13 cellular contexts compared by ENCODE assay signal in the genomic region with DNA sequence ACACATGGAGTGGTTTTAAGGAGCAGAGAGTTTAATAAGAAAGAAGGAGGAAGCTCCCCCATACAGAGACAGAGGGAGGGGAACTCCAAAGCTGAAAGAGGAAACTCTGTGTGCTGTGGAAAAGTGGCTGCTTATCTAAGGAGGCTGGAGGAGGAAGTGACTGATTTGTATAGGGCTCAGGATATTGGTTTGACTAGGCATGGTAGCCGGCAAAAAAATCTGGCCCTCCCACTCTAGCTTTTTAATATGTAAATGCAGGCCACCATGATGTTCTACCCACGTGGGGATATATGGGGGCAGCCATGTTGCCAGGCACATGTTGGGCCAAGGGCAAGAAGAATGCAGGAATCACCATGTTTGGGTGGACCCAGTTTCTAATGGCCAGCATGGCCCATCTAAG.
DNase-seq lines count a peak whose midpoint lies in the region; ATAC-seq and TF ChIP-seq lines count a peak whose summit lies in the region.
"Had no signal": no experiment of that assay in that cellular context is flagged by ENCODE, and none has a peak within 500 bp of the region (broad histone marks: within the 10 kb centered on the region; RNA-seq: fewer than 3 reads in every experiment).

No MANE protein-coding gene starts in this region.

- no peaks in the 10 kb centered on the region for H3K4me1 Mint-ChIP-seq in CD4-positive, alpha-beta memory T cell
- H3K4me1 Mint-ChIP-seq in Calu3 (ENCODE audit: low read depth, unreplicated experiment) = no peaks in the 10 kb centered on the region

- no peaks in the 10 kb centered on the region for H3K36me3 Mint-ChIP-seq in CD4-positive, alpha-beta memory T cell
- no peaks in the 10 kb centered on the region for H3K36me3 Mint-ChIP-seq in Calu3 (ENCODE audit: insufficient read depth, unreplicated experiment)

- H3K27ac ChIP-seq in CD4-positive, alpha-beta memory T cell (ENCODE audit: low read depth, low read length) = no peak overlapping the region
- H3K27ac ChIP-seq: transverse colon had no signal

- peaks cover 0 to 3% (median 0%) of the 10 kb centered on the region in 8 donors for H3K9me3 Mint-ChIP-seq in CD4-positive, alpha-beta memory T cell
- H3K9me3 Mint-ChIP-seq in Calu3 (ENCODE audit: low read depth, unreplicated experiment) = no peaks in the 10 kb centered on the region

- CTCF ChIA-PET in CD4-positive, alpha-beta memory T cell (lab: Charles Lee; ENCODE audit: partially characterized antibody) = no interaction called here
- CTCF ChIA-PET in Calu3 (lab: Charles Lee) = no interaction called here

- TF ChIP-seq CTCF in Calu3 (IDR thresholded peaks at IDR 0.05; ENCODE audit: unreplicated experiment) = no peak

- ATAC-seq in GM19463 (IDR thresholded peaks at IDR 0.05; ENCODE audit: unreplicated experiment) (peak; percentile 37), HG03342 (IDR thresholded peaks at IDR 0.05; ENCODE audit: unreplicated experiment) (peak; percentile 65), HG03460 (IDR thresholded peaks at IDR 0.05; ENCODE audit: unreplicated experiment) (no peak)

- DNase-seq in CD1c-positive myeloid dendritic cell (ENCODE audit: extremely low spot score) (peak; percentile 90), UCSD-AML1 (lab: John Stamatoyannopoulos, UW; ENCODE audit: unreplicated experiment) (peak; percentile 47), Calu3 (no peak), T1000 (lab: John Stamatoyannopoulos, UW) (no peak)
- no peak for DNase-seq in CD4-positive, alpha-beta memory T cell
- DNase-seq: activated CD4-positive, alpha-beta T cell treated with anti-CD3 and anti-CD28 coated beads for 4 hours; dermis blood vessel endothelial cell; glutamatergic neuron; transverse colon had no signal

- no peak overlapping the region for H3K4me3 ChIP-seq in CD4-positive, alpha-beta memory T cell (ENCODE audit: low read length in 2 of 2)
- H3K4me3 ChIP-seq: transverse colon had no signal

- no peaks in the 10 kb centered on the region for H3K9me3 ChIP-seq in CD4-positive, alpha-beta memory T cell (ENCODE audit: control insufficient read depth in 1 of 2, low read length in 2 of 2)
- H3K9me3 ChIP-seq: transverse colon had no signal

- H3K27me3 Mint-ChIP-seq in CD4-positive, alpha-beta memory T cell = peaks cover 0 to 2% of the 10 kb centered on the region in 2 donors
- H3K27me3 Mint-ChIP-seq in Calu3 (ENCODE audit: unreplicated experiment) = no peaks in the 10 kb centered on the region
- H3K27me3 Mint-ChIP-seq: progenitor cell of endocrine pancreas had no signal

- intact Hi-C loops in CD4-positive, alpha-beta memory T cell (cut with micrococcal nuclease) = no loop called here
- intact Hi-C loops in Calu3 (cut with micrococcal nuclease; ENCODE audit: unreplicated experiment) = no loop called here

- no peak overlapping the region for H3K4me3 Mint-ChIP-seq in CD4-positive, alpha-beta memory T cell
- no peak overlapping the region for H3K4me3 Mint-ChIP-seq in Calu3 (ENCODE audit: low read depth, unreplicated experiment)

- no peak overlapping the region for H3K27ac Mint-ChIP-seq in CD4-positive, alpha-beta memory T cell
- no peak overlapping the region for H3K27ac Mint-ChIP-seq in Calu3 (ENCODE audit: unreplicated experiment)
- H3K27ac Mint-ChIP-seq: progenitor cell of endocrine pancreas had no signal

- H3K4me1 ChIP-seq in CD4-positive, alpha-beta memory T cell (ENCODE audit: insufficient read depth, low read length) = no peaks in the 10 kb centered on the region
- H3K4me1 ChIP-seq: transverse colon had no signal

- no TSS peak for BruUV-seq in Calu3 (replicated peaks; lab: Mats Ljungman, UMichigan)

- no peaks in the 10 kb centered on the region for H3K27me3 ChIP-seq in CD4-positive, alpha-beta memory T cell (ENCODE audit: insufficient read depth, low read length)
- H3K27me3 ChIP-seq: transverse colon had no signal

- no peaks in the 10 kb centered on the region for H3K36me3 ChIP-seq in CD4-positive, alpha-beta memory T cell (ENCODE audit: insufficient read depth, low read length)
- H3K36me3 ChIP-seq: transverse colon had no signal

- POLR2A ChIA-PET in CD4-positive, alpha-beta memory T cell (lab: Charles Lee; ENCODE audit: partially characterized antibody) = no interaction called here

Comparison
In these comparisons a context has a peak if more than half of its experiments do, and no peak if none do; other contexts are left out.
1. DNase-seq: peak in CD1c-positive myeloid dendritic cell (single experiment) and UCSD-AML1 (single experiment); none in CD4-positive, alpha-beta memory T cell (0 of 5), Calu3 (single experiment) and T1000 (single experiment).